Comparison of ENCODE assay signal across 20 cellular contexts in genomic region chr3:13188975-13189374, GRCh38.
DNase-seq lines count a peak whose midpoint lies in the region; TF ChIP-seq lines count a peak whose summit lies in the region.
"Had no signal": no experiment of that assay in that cellular context is flagged by ENCODE, and none has a peak within 500 bp of the region (broad histone marks: within the 10 kb centered on the region; RNA-seq: fewer than 3 reads in every experiment).

No MANE protein-coding gene starts in this region.

- H3K4me2 ChIP-seq in osteoblast (ENCODE audit: insufficient read depth, low read length) = no peak overlapping the region

- H2AFZ ChIP-seq in osteoblast (ENCODE audit: low read length) = no peak overlapping the region
- H2AFZ ChIP-seq: GM23248 had no signal

- H3K9me3 ChIP-seq in HEK293 (ENCODE audit: control insufficient read depth, insufficient read depth, low read depth, low read length) = no peaks in the 10 kb centered on the region
- H3K9me3 ChIP-seq in effector memory CD4-positive, alpha-beta T cell (ENCODE audit: control insufficient read depth, low read length) = no peaks in the 10 kb centered on the region
- no peaks in the 10 kb centered on the region for H3K9me3 ChIP-seq in osteoblast (ENCODE audit: low read depth, low read length)
- H3K9me3 ChIP-seq: MG63 had no signal

- intact Hi-C loops in activated CD4-positive, alpha-beta memory T cell treated with anti-CD3 and anti-CD28 coated beads for 36 hours (cut with micrococcal nuclease) = no loop called here

- peaks cover 8% of the 10 kb centered on the region for H3K9me3 Mint-ChIP-seq in activated CD4-positive, alpha-beta memory T cell treated with anti-CD3 and anti-CD28 coated beads, Interleukin-2, amount 10 ng/mL, durations not matched to agents 7 days and 5 days
- peaks cover 11% of the 10 kb centered on the region for H3K9me3 Mint-ChIP-seq in activated CD4-positive, alpha-beta memory T cell treated with anti-CD3 and anti-CD28 coated beads for 36 hours
- H3K9me3 Mint-ChIP-seq in nephron progenitor cell = peaks cover 13% of the 10 kb centered on the region

- no peak for TF ChIP-seq CTCF in HEK293 (tag by site-specific recombination; IDR thresholded peaks at IDR 0.05)
- TF ChIP-seq CTCF in osteoblast (IDR thresholded peaks at IDR 0.05; ENCODE audit: extremely low read depth, low read depth, low read length) = no peak
- TF ChIP-seq CTCF in nephron progenitor cell (IDR thresholded peaks at IDR 0.05) = no peak

- H3K4me1 ChIP-seq in HEK293 (ENCODE audit: control insufficient read depth, insufficient read depth, low read length) = no peaks in the 10 kb centered on the region
- H3K4me1 ChIP-seq in effector memory CD4-positive, alpha-beta T cell (ENCODE audit: control insufficient read depth, insufficient read depth, low read length, poor library complexity, severe bottlenecking) = peaks cover 10% of the 10 kb centered on the region
- peaks cover 5% of the 10 kb centered on the region for H3K4me1 ChIP-seq in osteoblast (ENCODE audit: insufficient read depth, low read length)

- no peak for DNase-seq in activated CD4-positive, alpha-beta memory T cell treated with anti-CD3 and anti-CD28 coated beads, Interleukin-2, amount 10 ng/mL, durations not matched to agents 7 days and 5 days
- DNase-seq in activated CD4-positive, alpha-beta memory T cell treated with anti-CD3 and anti-CD28 coated beads for 36 hours = no peak
- no peak for DNase-seq in effector memory CD4-positive, alpha-beta T cell
- peak; percentile 25 for DNase-seq in osteoblast (ENCODE audit: insufficient read length, low spot score, missing footprints)
- no peak for DNase-seq in amniotic stem cell (lab: John Stamatoyannopoulos, UW)
- DNase-seq in NCI-H748 (lab: John Stamatoyannopoulos, UW; ENCODE audit: unreplicated experiment) = no peak
- DNase-seq in nephron progenitor cell = no peak
- DNase-seq: CD4-positive, alpha-beta T cell; HCEC 1CT; Karpas-422; NCI-H1092; NCI-H1436 treated with DMSO at 0.1 percent for 48 hours; NCI-H2029; NCI-H345; NCI-H524 treated with DMSO at 0.1 percent for 48 hours had no signal

- peaks cover 13% of the 10 kb centered on the region for H3K36me3 Mint-ChIP-seq in activated CD4-positive, alpha-beta memory T cell treated with anti-CD3 and anti-CD28 coated beads, Interleukin-2, amount 10 ng/mL, durations not matched to agents 7 days and 5 days (ENCODE audit: low read depth)
- H3K36me3 Mint-ChIP-seq in activated CD4-positive, alpha-beta memory T cell treated with anti-CD3 and anti-CD28 coated beads for 36 hours = peaks cover 4% of the 10 kb centered on the region
- H3K36me3 Mint-ChIP-seq in nephron progenitor cell (ENCODE audit: low read depth) = no peaks in the 10 kb centered on the region
- H3K36me3 Mint-ChIP-seq: IgD-negative memory B cell had no signal

- peaks cover 35% of the 10 kb centered on the region for H3K4me1 Mint-ChIP-seq in activated CD4-positive, alpha-beta memory T cell treated with anti-CD3 and anti-CD28 coated beads, Interleukin-2, amount 10 ng/mL, durations not matched to agents 7 days and 5 days
- H3K4me1 Mint-ChIP-seq in activated CD4-positive, alpha-beta memory T cell treated with anti-CD3 and anti-CD28 coated beads for 36 hours (ENCODE audit: low read depth) = peaks cover 22% of the 10 kb centered on the region
- peaks cover 49% of the 10 kb centered on the region for H3K4me1 Mint-ChIP-seq in nephron progenitor cell

- POLR2A ChIA-PET in activated CD4-positive, alpha-beta memory T cell treated with anti-CD3 and anti-CD28 coated beads, Interleukin-2, amount 10 ng/mL, durations not matched to agents 7 days and 5 days (lab: Charles Lee) = interaction anchor here (1.3 kb wide), 1 partner anchor 12 kb away, joined by 4 read pairs; no protein-coding TSS in a partner anchor
- POLR2A ChIA-PET in activated CD4-positive, alpha-beta memory T cell treated with anti-CD3 and anti-CD28 coated beads for 36 hours (lab: Charles Lee) = no interaction called here
- POLR2A ChIA-PET in HEK293 (lab: Yijun Ruan, JAX) = no interaction called here

- H3K79me2 ChIP-seq in osteoblast (ENCODE audit: insufficient read depth, low read length) = no peaks in the 10 kb centered on the region

- peak overlapping the region; percentile 94 for H3K27ac Mint-ChIP-seq in activated CD4-positive, alpha-beta memory T cell treated with anti-CD3 and anti-CD28 coated beads, Interleukin-2, amount 10 ng/mL, durations not matched to agents 7 days and 5 days
- H3K27ac Mint-ChIP-seq in activated CD4-positive, alpha-beta memory T cell treated with anti-CD3 and anti-CD28 coated beads for 36 hours = no peak overlapping the region
- no peak overlapping the region for H3K27ac Mint-ChIP-seq in nephron progenitor cell
- H3K27ac Mint-ChIP-seq: CD4-positive, alpha-beta T cell had no signal

- H3K4me3 Mint-ChIP-seq in activated CD4-positive, alpha-beta memory T cell treated with anti-CD3 and anti-CD28 coated beads, Interleukin-2, amount 10 ng/mL, durations not matched to agents 7 days and 5 days = no peak overlapping the region
- H3K4me3 Mint-ChIP-seq in activated CD4-positive, alpha-beta memory T cell treated with anti-CD3 and anti-CD28 coated beads for 36 hours = no peak overlapping the region
- no peak overlapping the region for H3K4me3 Mint-ChIP-seq in nephron progenitor cell
- H3K4me3 Mint-ChIP-seq: CD4-positive, alpha-beta T cell; IgD-negative memory B cell had no signal

- H3K27me3 ChIP-seq in effector memory CD4-positive, alpha-beta T cell (replicated peaks; ENCODE audit: control insufficient read depth, insufficient read depth, low read length, poor library complexity, severe bottlenecking) = no peaks in the 10 kb centered on the region
- no peaks in the 10 kb centered on the region for H3K27me3 ChIP-seq in osteoblast (ENCODE audit: insufficient read depth, low read length)
- H3K27me3 ChIP-seq: MG63 had no signal

- H3K27ac ChIP-seq in HEK293 (ENCODE audit: extremely low read depth, low read depth, low read length) (no peak overlapping the region), osteoblast (ENCODE audit: low read depth, low read length) (no peak overlapping the region)
- peak overlapping the region; percentile 5 for H3K27ac ChIP-seq in effector memory CD4-positive, alpha-beta T cell (ENCODE audit: insufficient read depth, low read length, poor library complexity, severe bottlenecking)
- H3K27ac ChIP-seq: GM23248 had no signal

- CTCF ChIA-PET in activated CD4-positive, alpha-beta memory T cell treated with anti-CD3 and anti-CD28 coated beads, Interleukin-2, amount 10 ng/mL, durations not matched to agents 7 days and 5 days (lab: Charles Lee) = interaction anchor here (1.0 to 1.3 kb wide), 3 partner anchors 12 to 256 kb away, joined by 3 to 8 read pairs (median 3); no protein-coding TSS in a partner anchor
- CTCF ChIA-PET in activated CD4-positive, alpha-beta memory T cell treated with anti-CD3 and anti-CD28 coated beads for 36 hours (lab: Charles Lee) = interaction anchor here (1.1 kb wide), 1 partner anchor 468 kb away, joined by 3 read pairs; no protein-coding TSS in a partner anchor
- CTCF ChIA-PET in HEK293 (lab: Yijun Ruan, JAX) = interaction anchor here (0.6 to 0.7 kb wide), 2 partner anchors 170 to 321 kb away, joined by 3 read pairs; no protein-coding TSS in a partner anchor

- no peaks in the 10 kb centered on the region for H4K20me1 ChIP-seq in osteoblast (ENCODE audit: insufficient read depth, low read length)

- peaks cover 9% of the 10 kb centered on the region for H3K27me3 Mint-ChIP-seq in activated CD4-positive, alpha-beta memory T cell treated with anti-CD3 and anti-CD28 coated beads, Interleukin-2, amount 10 ng/mL, durations not matched to agents 7 days and 5 days
- H3K27me3 Mint-ChIP-seq in activated CD4-positive, alpha-beta memory T cell treated with anti-CD3 and anti-CD28 coated beads for 36 hours = no peaks in the 10 kb centered on the region
- H3K27me3 Mint-ChIP-seq in nephron progenitor cell (ENCODE audit: low read depth, poor library complexity) = peaks cover 16% of the 10 kb centered on the region

- no peaks in the 10 kb centered on the region for H3K36me3 ChIP-seq in HEK293 (ENCODE audit: control insufficient read depth in 2 of 2, insufficient read depth in 1 of 2, low read length in 2 of 2)
- H3K36me3 ChIP-seq in effector memory CD4-positive, alpha-beta T cell (ENCODE audit: control insufficient read depth, insufficient read depth, low read length) = no peaks in the 10 kb centered on the region
- H3K36me3 ChIP-seq in osteoblast (ENCODE audit: insufficient read depth, low read length) = no peaks in the 10 kb centered on the region
- H3K36me3 ChIP-seq: MG63 had no signal

- H3K4me3 ChIP-seq in HEK293 (ENCODE audit: low read depth, low read length) = no peak overlapping the region
- H3K4me3 ChIP-seq in effector memory CD4-positive, alpha-beta T cell (ENCODE audit: insufficient read depth, low read depth, low read length, poor library complexity, severe bottlenecking) = no peak overlapping the region
- H3K4me3 ChIP-seq in osteoblast (ENCODE audit: insufficient read depth, low read length) = no peak overlapping the region
- H3K4me3 ChIP-seq: GM12878, GM23248, MG63 had no signal

TF ChIP-seq in HEK293, 187 proteins besides CTCF, POLR2A, EP300 and RAD21:
- no peak for TF ChIP-seq ZNF704 (tag by site-specific recombination; IDR thresholded peaks at IDR 0.05)
- peak; percentile 51 for TF ChIP-seq SCRT2 (tag by site-specific recombination; IDR thresholded peaks at IDR 0.05)
